ENCODE assay signal across 43 cellular contexts in the genomic region with DNA sequence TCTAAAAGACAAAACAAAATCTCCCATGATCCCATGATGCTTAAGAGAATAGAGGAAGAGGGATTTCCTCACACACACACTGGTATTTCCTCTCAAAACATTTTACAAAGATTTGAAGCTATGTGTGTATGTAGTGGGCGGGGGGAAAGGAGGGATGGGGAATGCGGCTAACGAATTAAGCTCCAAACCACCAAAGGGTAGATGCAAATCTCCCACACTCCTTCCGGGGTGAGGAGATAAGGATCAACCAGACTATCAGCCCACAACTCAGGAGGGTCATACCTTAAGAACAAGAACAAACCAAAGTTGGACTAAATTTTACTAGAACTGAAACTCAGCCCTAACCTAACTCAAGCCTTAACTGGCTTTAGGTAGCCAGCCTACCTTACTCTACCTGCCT. TPM values are rescaled to one million over a fixed set of nuclear protein-coding genes. Genes with fewer than 3 reads are reported as not detected.
"Had no signal": no experiment of that assay in that cellular context is flagged by ENCODE, and none has a peak within 500 bp of the region (broad histone marks: within the 10 kb centered on the region; RNA-seq: fewer than 3 reads in every experiment).

No MANE protein-coding gene starts in this region.

- H3K9me3 ChIP-seq: adrenal gland had no signal

- H3K36me3 ChIP-seq: adrenal gland, ascending aorta, brain microvascular endothelial cell, breast epithelium, cardiac muscle cell had no signal

- ATAC-seq: activated naive CD4-positive, alpha-beta T cell treated with anti-CD3 and anti-CD28 coated beads, Interleukin-2, amount 50 U/mL, for 72 hours; activated naive CD8-positive, alpha-beta T cell treated with anti-CD3 and anti-CD28 coated beads, Interleukin-2, amount 50 U/mL, for 24 hours; activated T-cell treated with anti-CD3 and anti-CD28 coated beads, Interleukin-2, amount 50 U/mL, for 4 hours; activated T-cell treated with anti-CD3 and anti-CD28 coated beads, Interleukin-2, amount 50 U/mL, for 72 hours; body of pancreas had no signal

- FAIRE-seq: astrocyte, bronchial epithelial cell had no signal

- H3K4me1 ChIP-seq: adrenal gland, ascending aorta, body of pancreas, breast epithelium had no signal

- DNase-seq: activated effector memory CD4-positive, alpha-beta T cell treated with anti-CD3 and anti-CD28 coated beads, Interleukin-2, amount 50 U/mL, for 16 hours; activated effector memory CD4-positive, alpha-beta T cell treated with Interleukin-2 at 50 U/mL for 16 hours; activated gamma-delta T cell; activated gamma-delta T cell treated with Interleukin-2 at 50 U/mL for 16 hours; activated naive CD4-positive, alpha-beta T cell; activated naive CD4-positive, alpha-beta T cell treated with anti-CD3 and anti-CD28 coated beads for 36 hours; activated naive CD4-positive, alpha-beta T cell treated with anti-CD3 and anti-CD28 coated beads, Interleukin-2, amount 10 ng/mL, durations not matched to agents 7 days and 5 days; activated naive CD4-positive, alpha-beta T cell treated with anti-CD3 and anti-CD28 coated beads, Interleukin-2, amount 50 U/mL, for 16 hours; activated naive CD4-positive, alpha-beta T cell treated with Interleukin-2 at 50 U/mL for 16 hours; activated naive CD8-positive, alpha-beta T cell treated with anti-CD3 and anti-CD28 coated beads for 36 hours; activated naive CD8-positive, alpha-beta T cell treated with anti-CD3 and anti-CD28 coated beads, Interleukin-2, amount 10 ng/mL, durations not matched to agents 7 days and 5 days; activated naive CD8-positive, alpha-beta T cell treated with anti-CD3 and anti-CD28 coated beads, Interleukin-2, amount 50 U/mL, for 24 hours; activated T-cell treated with anti-CD3 and anti-CD28 coated beads, Interleukin-2, amount 50 U/mL, for 1 hour; activated T-cell treated with anti-CD3 and anti-CD28 coated beads, Interleukin-2, amount 50 U/mL, for 24 hours; activated T-cell treated with anti-CD3 and anti-CD28 coated beads, Interleukin-2, amount 50 U/mL, for 4 hours; activated T-cell treated with anti-CD3 and anti-CD28 coated beads, Interleukin-2, amount 50 U/mL, for 48 hours; activated T-cell treated with anti-CD3 and anti-CD28 coated beads, Interleukin-2, amount 50 U/mL, for 72 hours; adrenal gland; amniotic stem cell; amygdala; anterior cingulate cortex; aorta; body of pancreas; brain microvascular endothelial cell; caudate nucleus; central memory CD4-positive, alpha-beta T cell; cerebellar nuclear complex had no signal

- H3K36me3 Mint-ChIP-seq: activated naive CD4-positive, alpha-beta T cell treated with anti-CD3 and anti-CD28 coated beads, Interleukin-2, amount 50 U/mL, for 24 hours; activated naive CD8-positive, alpha-beta T cell; activated naive CD8-positive, alpha-beta T cell treated with anti-CD3 and anti-CD28 coated beads for 36 hours; activated naive CD8-positive, alpha-beta T cell treated with anti-CD3 and anti-CD28 coated beads, Interleukin-2, amount 10 ng/mL, durations not matched to agents 7 days and 5 days; brain had no signal

- H3K9me3 Mint-ChIP-seq: central memory CD8-positive, alpha-beta T cell had no signal

- H3K27me3 ChIP-seq: adrenal gland, ascending aorta, body of pancreas, breast epithelium had no signal

- H3K4me1 Mint-ChIP-seq: activated naive CD4-positive, alpha-beta T cell treated with anti-CD3 and anti-CD28 coated beads, Interleukin-2, amount 10 ng/mL, durations not matched to agents 7 days and 5 days; activated naive CD4-positive, alpha-beta T cell treated with anti-CD3 and anti-CD28 coated beads, Interleukin-2, amount 50 U/mL, for 24 hours; activated naive CD8-positive, alpha-beta T cell treated with anti-CD3 and anti-CD28 coated beads for 36 hours; activated naive CD8-positive, alpha-beta T cell treated with anti-CD3 and anti-CD28 coated beads, Interleukin-2, amount 10 ng/mL, durations not matched to agents 7 days and 5 days; activated naive CD8-positive, alpha-beta T cell treated with anti-CD3 and anti-CD28 coated beads, Interleukin-2, amount 50 U/mL, for 24 hours; brain; central memory CD8-positive, alpha-beta T cell had no signal

- H3K4me3 Mint-ChIP-seq: activated naive CD4-positive, alpha-beta T cell treated with anti-CD3 and anti-CD28 coated beads for 36 hours; activated naive CD4-positive, alpha-beta T cell treated with anti-CD3 and anti-CD28 coated beads, Interleukin-2, amount 10 ng/mL, durations not matched to agents 7 days and 5 days; activated naive CD4-positive, alpha-beta T cell treated with anti-CD3 and anti-CD28 coated beads, Interleukin-2, amount 50 U/mL, for 24 hours; activated naive CD8-positive, alpha-beta T cell; activated naive CD8-positive, alpha-beta T cell treated with anti-CD3 and anti-CD28 coated beads for 36 hours; activated naive CD8-positive, alpha-beta T cell treated with anti-CD3 and anti-CD28 coated beads, Interleukin-2, amount 10 ng/mL, durations not matched to agents 7 days and 5 days; activated naive CD8-positive, alpha-beta T cell treated with anti-CD3 and anti-CD28 coated beads, Interleukin-2, amount 50 U/mL, for 24 hours; activated T-cell treated with anti-CD3 and anti-CD28 coated beads, Interleukin-2, amount 50 U/mL, for 24 hours; activated T-cell treated with anti-CD3 and anti-CD28 coated beads, Interleukin-2, amount 50 U/mL, for 4 hours; activated T-cell treated with anti-CD3 and anti-CD28 coated beads, Interleukin-2, amount 50 U/mL, for 72 hours; activated T-helper 1 cell treated with anti-CD3 and anti-CD28 coated beads, Interleukin-12 subunit alpha, Interleukin-12 subunit beta, Interleukin-2, Interleukin-4 antibody, amounts not matched to agents 30 ng/mL and 10 ng/mL and 1 ng/mL, durations not matched to agents 14 hours and 24 hours and 36 hours; brain; central memory CD8-positive, alpha-beta T cell had no signal

- H3K27ac ChIP-seq: adrenal gland, ascending aorta, body of pancreas, brain microvascular endothelial cell, breast epithelium, cardiac muscle cell had no signal

- H3K4me3 ChIP-seq: adrenal gland, ascending aorta, body of pancreas, breast epithelium, cardiac muscle cell had no signal

- H3K27ac Mint-ChIP-seq: activated naive CD4-positive, alpha-beta T cell treated with anti-CD3 and anti-CD28 coated beads for 36 hours; activated naive CD4-positive, alpha-beta T cell treated with anti-CD3 and anti-CD28 coated beads, Interleukin-2, amount 10 ng/mL, durations not matched to agents 7 days and 5 days; activated naive CD4-positive, alpha-beta T cell treated with anti-CD3 and anti-CD28 coated beads, Interleukin-2, amount 50 U/mL, for 24 hours; activated naive CD4-positive, alpha-beta T cell treated with anti-CD3 and anti-CD28 coated beads, Interleukin-2, amount 50 U/mL, for 72 hours; activated naive CD8-positive, alpha-beta T cell; activated naive CD8-positive, alpha-beta T cell treated with anti-CD3 and anti-CD28 coated beads for 36 hours; activated naive CD8-positive, alpha-beta T cell treated with anti-CD3 and anti-CD28 coated beads, Interleukin-2, amount 10 ng/mL, durations not matched to agents 7 days and 5 days; activated naive CD8-positive, alpha-beta T cell treated with anti-CD3 and anti-CD28 coated beads, Interleukin-2, amount 50 U/mL, for 24 hours; activated T-cell treated with anti-CD3 and anti-CD28 coated beads, Interleukin-2, amount 50 U/mL, for 24 hours; activated T-cell treated with anti-CD3 and anti-CD28 coated beads, Interleukin-2, amount 50 U/mL, for 72 hours; activated T-helper 1 cell treated with anti-CD3 and anti-CD28 coated beads, Interleukin-12 subunit alpha, Interleukin-12 subunit beta, Interleukin-2, Interleukin-4 antibody, amounts not matched to agents 30 ng/mL and 10 ng/mL and 1 ng/mL, durations not matched to agents 14 hours and 24 hours and 36 hours; activated T-helper 2 cell treated with anti-CD3 and anti-CD28 coated beads, Interferon-gamma antibody, Interleukin-2, Interleukin-4, amounts not matched to agents 10 μg/mL and 5 μg/mL and 100 μg/mL, durations not matched to agents 14 hours and 24 hours and 36 hours; brain had no signal

RNA-seq across cellular contexts. Expression of a gene that starts 5.9 kb away (rescaled TPM):
- total RNA-seq: activated naive CD4-positive, alpha-beta T cell treated with anti-CD3 and anti-CD28 coated beads for 36 hours; activated naive CD4-positive, alpha-beta T cell treated with anti-CD3 and anti-CD28 coated beads, Interleukin-2, amount 50 U/mL, for 72 hours; activated naive CD8-positive, alpha-beta T cell treated with anti-CD3 and anti-CD28 coated beads for 36 hours; activated naive CD8-positive, alpha-beta T cell treated with anti-CD3 and anti-CD28 coated beads, Interleukin-2, amount 10 ng/mL, durations not matched to agents 7 days and 5 days; activated T-cell treated with anti-CD3 and anti-CD28 coated beads, Interleukin-2, amount 50 U/mL, for 4 hours; activated T-cell treated with anti-CD3 and anti-CD28 coated beads, Interleukin-2, amount 50 U/mL, for 72 hours; activated T-helper 1 cell treated with anti-CD3 and anti-CD28 coated beads, Interleukin-12 subunit alpha, Interleukin-12 subunit beta, Interleukin-2, Interleukin-4 antibody, amounts not matched to agents 30 ng/mL and 10 ng/mL and 1 ng/mL, durations not matched to agents 14 hours and 24 hours and 36 hours; activated T-helper 2 cell treated with anti-CD3 and anti-CD28 coated beads, Interferon-gamma antibody, Interleukin-2, Interleukin-4, amounts not matched to agents 10 μg/mL and 5 μg/mL and 100 μg/mL, durations not matched to agents 14 hours and 24 hours and 36 hours; adrenal gland; aorta; ascending aorta; astrocyte; breast epithelium; bronchial epithelial cell; cardiac muscle cell; cardiac septum; cerebellum; chondrocyte had no signal
- polyA plus RNA-seq: adipose tissue, adrenal gland, cardiac muscle cell had no signal
